30 cellular contexts compared by ENCODE assay signal in the genomic region with DNA sequence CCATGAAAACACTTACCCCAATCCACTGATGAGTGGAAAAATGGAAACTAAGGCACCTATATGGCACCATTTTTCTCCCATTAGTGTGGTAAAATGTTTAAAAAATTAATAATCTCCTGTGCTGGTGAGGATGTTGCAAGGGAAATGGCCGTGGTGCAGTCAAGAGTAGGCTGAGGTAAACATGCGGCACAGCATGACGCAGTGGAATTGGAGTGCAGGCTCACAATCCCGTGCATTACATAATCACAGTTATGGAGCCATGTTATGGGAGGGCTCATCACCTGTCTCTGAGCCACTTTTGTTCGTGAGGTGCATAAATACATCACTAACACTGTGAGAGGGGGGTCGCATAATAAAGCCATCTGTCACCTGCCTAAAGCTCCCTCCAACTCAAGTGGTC.
"Had no signal": no experiment of that assay in that cellular context is flagged by ENCODE, and none has a peak within 500 bp of the region (broad histone marks: within the 10 kb centered on the region; RNA-seq: fewer than 3 reads in every experiment).

No MANE protein-coding gene starts in this region.

- H3K4me3 ChIP-seq: adrenal gland, body of pancreas, breast epithelium, Peyer's patch, SJSA1 had no signal

- H3K9me3 ChIP-seq: adrenal gland, body of pancreas, breast epithelium, Peyer's patch, SJSA1, SK-N-SH had no signal

- H3K4me2 ChIP-seq: KMS-11, SK-N-SH had no signal

- H3K9me3 Mint-ChIP-seq: activated CD4-positive, alpha-beta T cell treated with anti-CD3 and anti-CD28 coated beads, Interleukin-2, amount 10 ng/mL, durations not matched to agents 24 days and 14 days; T-helper 2 cell treated with Interferon-gamma antibody and Interleukin-4, amounts not matched to agents 5 μg/mL and 100 μg/mL, for 36 hours had no signal

- H3K36me3 ChIP-seq: adrenal gland, breast epithelium, Peyer's patch, SJSA1 had no signal

- DNase-seq: activated CD4-positive, alpha-beta T cell treated with anti-CD3 and anti-CD28 coated beads, Interleukin-2, amount 10 ng/mL, durations not matched to agents 24 days and 14 days; activated CD4-positive, alpha-beta T cell treated with anti-CD3 and anti-CD28 coated beads, Interleukin-2, amount 50 U/mL, for 48 hours; activated CD8-positive, alpha-beta T cell treated with anti-CD3 and anti-CD28 coated beads, Interleukin-2, amount 10 ng/mL, durations not matched to agents 7 days and 5 days; activated gamma-delta T cell treated with Interleukin-2 at 50 U/mL for 16 hours; activated naive CD4-positive, alpha-beta T cell treated with anti-CD3 and anti-CD28 coated beads for 36 hours; activated T-cell treated with anti-CD3 and anti-CD28 coated beads, Interleukin-2, amount 50 U/mL, for 4 hours; adrenal gland; body of pancreas; cortex of kidney; MM.1S; MV-4-11; NCI-H1092; NCI-H1417 treated with DMSO at 0.1 percent for 48 hours; NCI-H187 treated with DMSO at 0.1 percent for 48 hours; NCI-H2081; NCI-H226; NCI-H526; NK-92 treated with Interleukin-12 subunit alpha and Interleukin-12 subunit beta, amount 100 ng/mL, for 24 hours; PC-3; Peyer's patch; RPMI8226; SHP77 treated with DMSO at 0.1 percent for 48 hours; SK-N-SH had no signal

- H3K4me1 Mint-ChIP-seq: activated CD4-positive, alpha-beta T cell treated with anti-CD3 and anti-CD28 coated beads, Interleukin-2, amount 10 ng/mL, durations not matched to agents 24 days and 14 days had no signal

- H3K27ac ChIP-seq: adrenal gland, body of pancreas, breast epithelium, KMS-11, Peyer's patch, SJSA1 had no signal

- H3K9ac ChIP-seq: KMS-11, SK-N-SH had no signal

- H3K4me3 Mint-ChIP-seq: activated CD4-positive, alpha-beta T cell treated with anti-CD3 and anti-CD28 coated beads, Interleukin-2, amount 10 ng/mL, durations not matched to agents 24 days and 14 days; activated CD8-positive, alpha-beta T cell treated with anti-CD3 and anti-CD28 coated beads, Interleukin-2, amount 10 ng/mL, durations not matched to agents 7 days and 5 days; activated naive CD4-positive, alpha-beta T cell treated with anti-CD3 and anti-CD28 coated beads for 36 hours; activated T-cell treated with anti-CD3 and anti-CD28 coated beads, Interleukin-2, amount 50 U/mL, for 4 hours; activated T-helper 1 cell treated with anti-CD3 and anti-CD28 coated beads, Interleukin-12 subunit alpha, Interleukin-12 subunit beta, Interleukin-2, Interleukin-4 antibody, amounts not matched to agents 30 ng/mL and 10 ng/mL and 1 ng/mL, durations not matched to agents 14 hours and 24 hours and 36 hours; T-helper 1 cell treated with Interleukin-12 subunit alpha and Interleukin-12 subunit beta and Interleukin-4 antibody, amounts not matched to agents 30 μg/mL and 1 μg/mL, for 36 hours; T-helper 2 cell treated with Interferon-gamma antibody and Interleukin-4, amounts not matched to agents 5 μg/mL and 100 μg/mL, for 36 hours had no signal

- H3K27ac Mint-ChIP-seq: activated CD4-positive, alpha-beta T cell treated with anti-CD3 and anti-CD28 coated beads, Interleukin-2, amount 10 ng/mL, durations not matched to agents 24 days and 14 days; activated CD8-positive, alpha-beta T cell treated with anti-CD3 and anti-CD28 coated beads, Interleukin-2, amount 10 ng/mL, durations not matched to agents 7 days and 5 days; activated naive CD4-positive, alpha-beta T cell treated with anti-CD3 and anti-CD28 coated beads for 36 hours; activated naive CD4-positive, alpha-beta T cell treated with anti-CD3 and anti-CD28 coated beads, Interleukin-2, amount 50 U/mL, for 72 hours; activated T-helper 1 cell treated with anti-CD3 and anti-CD28 coated beads, Interleukin-12 subunit alpha, Interleukin-12 subunit beta, Interleukin-2, Interleukin-4 antibody, amounts not matched to agents 30 ng/mL and 10 ng/mL and 1 ng/mL, durations not matched to agents 14 hours and 24 hours and 36 hours; T-helper 1 cell treated with Interleukin-12 subunit alpha and Interleukin-12 subunit beta and Interleukin-4 antibody, amounts not matched to agents 30 μg/mL and 1 μg/mL, for 36 hours; T-helper 2 cell treated with Interferon-gamma antibody and Interleukin-4, amounts not matched to agents 5 μg/mL and 100 μg/mL, for 36 hours had no signal

- H3K27me3 ChIP-seq: adrenal gland, body of pancreas, breast epithelium, Peyer's patch, SJSA1 had no signal

- H3K4me1 ChIP-seq: adrenal gland, body of pancreas, breast epithelium, Peyer's patch, SJSA1 had no signal

- H3K36me3 Mint-ChIP-seq: activated naive CD4-positive, alpha-beta T cell treated with anti-CD3 and anti-CD28 coated beads, Interleukin-2, amount 50 U/mL, for 72 hours had no signal
